ENCODE assay signal across 8 cellular contexts in genomic region chr3:168094877-168095610, GRCh38. TPM values are rescaled to one million over a fixed set of nuclear protein-coding genes. Genes with fewer than 3 reads are reported as not detected.
DNase-seq lines count a peak whose midpoint lies in the region; ATAC-seq and TF ChIP-seq lines count a peak whose summit lies in the region.

No MANE protein-coding gene starts in this region.

- no peaks in the 10 kb centered on the region for H3K27me3 Mint-ChIP-seq in WTC11 (ENCODE audit: low read depth)

- H3K4me1 ChIP-seq in lower lobe of right lung: peaks cover 47% of the 10 kb centered on the region

- H3K9me3 ChIP-seq in lower lobe of right lung: no peaks in the 10 kb centered on the region

- CTCF ChIA-PET in AG04449 (lab: Yijun Ruan, JAX) (interaction anchor here (1.0 to 2.2 kb wide), 8 partner anchors 9 to 72 kb away, joined by 3 to 11 read pairs (median 7); no protein-coding TSS in a partner anchor), WTC11 (lab: Charles Lee) (interaction anchor here (1.2 to 1.4 kb wide), 3 partner anchors 9 to 71 kb away, joined by 3 to 6 read pairs (median 4); no protein-coding TSS in a partner anchor)

- H3K36me3 Mint-ChIP-seq in WTC11: no peaks in the 10 kb centered on the region

- POLR2A ChIA-PET in AG04449 (lab: Yijun Ruan, JAX): interaction anchor here (0.8 to 1.7 kb wide), 3 partner anchors 8 to 37 kb away, joined by 4 to 8 read pairs (median 5); no protein-coding TSS in a partner anchor
- POLR2A ChIA-PET in WTC11 (lab: Charles Lee): no interaction called here

- H3K4me3 ChIP-seq in AG04449 (ENCODE audit: low read depth, low read length) (peak overlapping the region; percentile 96), lower lobe of right lung (peak overlapping the region; percentile 69)

- peak overlapping the region; percentile 88 for H3K4me3 Mint-ChIP-seq in WTC11

- H3K9me3 Mint-ChIP-seq in WTC11: no peaks in the 10 kb centered on the region

- no peaks in the 10 kb centered on the region for H3K36me3 ChIP-seq in lower lobe of right lung

- peak; percentile 38 for TF ChIP-seq CTCF in AG04449 (IDR thresholded peaks at IDR 0.05; ENCODE audit: insufficient read depth, low read length, missing control alignments)
- no peak for TF ChIP-seq CTCF in WTC11 (IDR thresholded peaks at IDR 0.05)
- no peak for TF ChIP-seq CTCF in lower lobe of right lung (IDR thresholded peaks at IDR 0.05)

- DNase-seq in AG04449 (ENCODE audit: low read depth, low spot score) (no peak), NCI-H146 treated with DMSO at 0.1 percent for 48 hours (lab: John Stamatoyannopoulos, UW; ENCODE audit: unreplicated experiment) (peak; percentile 84), WTC11 (ENCODE audit: low spot score) (peak; percentile 66), ecto neural progenitor cell (ENCODE audit: low spot score) (peak; percentile 75), lower lobe of right lung (peak; percentile 81)
- DNase-seq in stimulated activated CD8-positive, alpha-beta memory T cell treated with anti-CD3 and anti-CD28 coated beads, Interleukin-2, amount 100 ng/mL, for 1 hour (ENCODE audit: low read depth in 2 of 2): peak; percentile 4 to 14

- peaks cover 58% of the 10 kb centered on the region for H3K4me1 Mint-ChIP-seq in WTC11

- H3K27me3 ChIP-seq in lower lobe of right lung (ENCODE audit: low read depth): no peaks in the 10 kb centered on the region

- peak overlapping the region; percentile 94 for H3K27ac ChIP-seq in lower lobe of right lung

- intact Hi-C loops in lower lobe of right lung (cut with DNase I): no loop called here

- ATAC-seq in GM18499 (IDR thresholded peaks at IDR 0.05; ENCODE audit: insufficient read depth, unreplicated experiment) (peak; percentile 30), HG02840 (IDR thresholded peaks at IDR 0.05; ENCODE audit: low FRiP score, unreplicated experiment) (peak; percentile 45), WTC11 (peak; percentile 9), lower lobe of right lung (peak; percentile 61 to 70)

- peak overlapping the region; percentile 33; the same call in 1 of the 2 replicates for H3K27ac Mint-ChIP-seq in WTC11

TF ChIP-seq in WTC11, 78 proteins besides CTCF, POLR2A, EP300 and RAD21 (continues in another document):
- TF ChIP-seq ZNF425 (CRISPR knock-in tag; conservative IDR thresholded peaks at IDR 0.05) (no peak), SMAD3 (CRISPR knock-in tag; IDR thresholded peaks at IDR 0.05; ENCODE audit: borderline replicate concordance) (no peak), NR1H2 (CRISPR knock-in tag; IDR thresholded peaks at IDR 0.05) (no peak), GABPB1 (CRISPR knock-in tag; IDR thresholded peaks at IDR 0.05) (no peak), JAZF1 (CRISPR knock-in tag; IDR thresholded peaks at IDR 0.05) (no peak), TEAD1 (CRISPR knock-in tag; IDR thresholded peaks at IDR 0.05) (no peak), PREB (CRISPR knock-in tag; IDR thresholded peaks at IDR 0.05; ENCODE audit: borderline replicate concordance) (no peak), NFYB (CRISPR knock-in tag; conservative IDR thresholded peaks at IDR 0.05; ENCODE audit: low read depth) (no peak), ZSCAN18 (CRISPR knock-in tag; IDR thresholded peaks at IDR 0.05) (no peak), RELA (CRISPR knock-in tag; IDR thresholded peaks at IDR 0.05; ENCODE audit: borderline replicate concordance) (no peak), ETV6 (CRISPR knock-in tag; IDR thresholded peaks at IDR 0.05) (peak; percentile 63), E2F4 (CRISPR knock-in tag; IDR thresholded peaks at IDR 0.05; ENCODE audit: borderline replicate concordance, low read depth) (0 out of 2 replicates have a peak, but pooled peaks have one; percentile 25), ZNF281 (CRISPR knock-in tag; IDR thresholded peaks at IDR 0.05) (no peak)

RNA-seq across cellular contexts. Expression of gene GOLIM4, which starts 0.7 kb away (rescaled TPM):
- total RNA-seq in WTC11 (2021): 23.9 to 30.0 TPM (median 23.9 TPM) in 3 replicates
- total RNA-seq in lower lobe of right lung: 54.0 TPM

Comparison
In these comparisons a context has a peak if more than half of its experiments do, and no peak if none do; other contexts are left out.
1. ATAC-seq: peak in every context shown above with its lines; median percentile 66 in lower lobe of right lung; 45 in HG02840; 30 in GM18499; 9 in WTC11.